In genomic region chr1:169491845-169492281, GRCh38 we compare ENCODE assay signal across 11 cellular contexts. TPM values are rescaled to one million over a fixed set of nuclear protein-coding genes. Genes with fewer than 3 reads are reported as not detected.
DNase-seq lines count a peak whose midpoint lies in the region; ATAC-seq, FAIRE-seq and TF ChIP-seq lines count a peak whose summit lies in the region.
"Had no signal": no experiment of that assay in that cellular context is flagged by ENCODE, and none has a peak within 500 bp of the region (broad histone marks: within the 10 kb centered on the region; RNA-seq: fewer than 3 reads in every experiment).

No MANE protein-coding gene starts in this region.

- no peak for TF ChIP-seq POLR2A in gastrocnemius medialis (IDR thresholded peaks at IDR 0.05)

- WGBS in aorta, 2 donors = 88 to 92% methylated on average over 3 of the region's 3 CpGs

- H3K4me1 ChIP-seq in gastrocnemius medialis = peaks cover 15 to 25% of the 10 kb centered on the region in 2 donors
- H3K4me1 ChIP-seq in aorta (ENCODE audit: control insufficient read depth in 1 of 2, insufficient read depth in 2 of 2, low read length in 2 of 2) = no peaks in the 10 kb centered on the region

- ATAC-seq in HG02610 (IDR thresholded peaks at IDR 0.05; ENCODE audit: unreplicated experiment) (peak; percentile 92), gastrocnemius medialis (no peak), aorta (ENCODE audit: low FRiP score) (no peak)
- ATAC-seq: heart right ventricle had no signal

- DNase-seq in GM19239 (ENCODE audit: insufficient read length, low spot score) = no peak
- DNase-seq in RPMI7951 (ENCODE audit: low read depth) = peak; percentile 25
- peak; percentile 6 for DNase-seq in stimulated activated CD4-positive, alpha-beta T cell treated with anti-CD3 and anti-CD28 coated beads, Interleukin-12 subunit alpha, Interleukin-12 subunit beta, amount 100 ng/mL, for 4 hours
- no peak for DNase-seq in ACHN
- no peak for DNase-seq in gastrocnemius medialis
- no peak for DNase-seq in AML-193 (lab: John Stamatoyannopoulos, UW)
- no peak for DNase-seq in aorta
- DNase-seq: heart right ventricle, NCI-H2029, nephron progenitor cell had no signal

- no peaks in the 10 kb centered on the region for H3K36me3 ChIP-seq in gastrocnemius medialis
- H3K36me3 ChIP-seq in aorta (ENCODE audit: control insufficient read depth in 1 of 2, insufficient read depth in 2 of 2, low read length in 1 of 2) = no peaks in the 10 kb centered on the region
- H3K36me3 ChIP-seq: heart right ventricle had no signal

- in situ Hi-C loops in ACHN (cut with HindIII; ENCODE audit: low pct_ligation_motif_present, low pct_unique_long_range_greater_than_20kb, low sequenced_read_pairs) = no loop called here
- in situ Hi-C loops in gastrocnemius medialis (cut with MboI; ENCODE audit: low sequenced_read_pairs in 4 of 4) = loop anchor here in 3 of 4 donors (25.0 kb wide), 5 partner anchors 380 to 1555 kb away; partner anchors contain the start of genes ATP1B1 (in 2 of the 3), DCAF6 (in 1 of the 3) and MPC2 (in 1 of the 3)

- H3K4me3 ChIP-seq in gastrocnemius medialis (no peak overlapping the region), aorta (ENCODE audit: low read length in 2 of 2) (no peak overlapping the region)
- H3K4me3 ChIP-seq: heart right ventricle had no signal

- H3K27me3 ChIP-seq in gastrocnemius medialis = no peaks in the 10 kb centered on the region
- no peaks in the 10 kb centered on the region for H3K27me3 ChIP-seq in aorta (ENCODE audit: control insufficient read depth in 1 of 2, insufficient read depth in 2 of 2, low read length in 1 of 2)
- H3K27me3 ChIP-seq: heart right ventricle had no signal

- H3K9me3 ChIP-seq in gastrocnemius medialis (no peaks in the 10 kb centered on the region), aorta (ENCODE audit: control insufficient read depth, low read length) (no peaks in the 10 kb centered on the region)
- H3K9me3 ChIP-seq: heart right ventricle had no signal

- TF ChIP-seq CTCF in gastrocnemius medialis (IDR thresholded peaks at IDR 0.05 in 4 of 5, conservative IDR thresholded peaks at IDR 0.05 in 1 of 5) = no peak

- intact Hi-C loops in gastrocnemius medialis (cut with DNase I; ENCODE audit: low total_unique reads) (no loop called here), aorta (cut with DNase I) (no loop called here)

- FAIRE-seq in GM19239 (lab: Jason Lieb, UNC) = peak; percentile 86

- H3K27ac ChIP-seq in gastrocnemius medialis (peak overlapping the region in 1 of 4 donors; percentile 6), aorta (ENCODE audit: low read depth in 1 of 2, low read length in 2 of 2) (no peak overlapping the region)
- H3K27ac ChIP-seq: heart right ventricle had no signal

RNA-seq across cellular contexts. Expression of gene SLC19A2, which starts 6.1 kb away (rescaled TPM):
- 6.3 and 8.4 TPM in 2 replicates for total RNA-seq in RPMI7951 (2014; rRNA removed; shearing (Covaris generic))
- 100 to 1,000 TPM in 2 of 4 donors, 10 to 100 TPM in 2; 93.3 to 176 (median 99.8) TPM for total RNA-seq in gastrocnemius medialis
- 10 to 100 TPM in 1 of 2 donors, 1 to 10 TPM in 1; 8.7 to 26.9 TPM for total RNA-seq in aorta
- 1 to 10 TPM; 3.5 to 8.1 TPM for polyA plus RNA-seq in aorta

Comparison
In these comparisons a context has a peak if more than half of its experiments do, and no peak if none do; other contexts are left out.
1. DNase-seq: peak in RPMI7951 (single experiment) and stimulated activated CD4-positive, alpha-beta T cell treated with anti-CD3 and anti-CD28 coated beads, Interleukin-12 subunit alpha, Interleukin-12 subunit beta, amount 100 ng/mL, for 4 hours (single experiment); none in GM19239 (single experiment), ACHN (single experiment), gastrocnemius medialis (0 of 2), AML-193 (0 of 2) and aorta (0 of 2).